ENCODE assay signal across 15 cellular contexts in genomic region chr3:136612512-136612911, GRCh38.
DNase-seq lines count a peak whose midpoint lies in the region; ATAC-seq and TF ChIP-seq lines count a peak whose summit lies in the region.
"Had no signal": no experiment of that assay in that cellular context is flagged by ENCODE, and none has a peak within 500 bp of the region (broad histone marks: within the 10 kb centered on the region; RNA-seq: fewer than 3 reads in every experiment).

No MANE protein-coding gene starts in this region.

- POLR2A ChIA-PET in HEK293T (lab: Yijun Ruan, JAX): no interaction called here

- peak; percentile 49 for DNase-seq in GM03348 (ENCODE audit: low spot score)
- DNase-seq in astrocyte of the hippocampus (ENCODE audit: low read depth, low spot score): peak; percentile 16
- DNase-seq in hepatic stellate cell (ENCODE audit: low spot score): peak; percentile 9
- DNase-seq in HEK293T (ENCODE audit: extremely low spot score): no peak
- no peak for DNase-seq in NOMO-1 (lab: John Stamatoyannopoulos, UW; ENCODE audit: unreplicated experiment in 2 of 2)
- DNase-seq: DMS 273 treated with DMSO at 0.1 percent for 48 hours, NCI-H1092, NCI-H146, NCI-H2081, NCI-H510A, NCI-H774, PC-9, SJCRH30 had no signal

- CTCF ChIA-PET in HEK293T (lab: Yijun Ruan, JAX): no interaction called here

- no peak for ATAC-seq in HG03565 (IDR thresholded peaks at IDR 0.05; ENCODE audit: unreplicated experiment)
- ATAC-seq in GM18861 (IDR thresholded peaks at IDR 0.05; ENCODE audit: unreplicated experiment): no peak

TF ChIP-seq in HEK293T, 16 proteins besides CTCF, POLR2A, EP300 and RAD21:
- TF ChIP-seq FOXM1 (IDR thresholded peaks at IDR 0.05; ENCODE audit: borderline replicate concordance): no peak
- TF ChIP-seq BHLHE40 (IDR thresholded peaks at IDR 0.05; ENCODE audit: borderline replicate concordance): no peak

Comparison
In these comparisons a context has a peak if more than half of its experiments do, and no peak if none do; other contexts are left out.
1. DNase-seq: peak in GM03348 (single experiment), astrocyte of the hippocampus (single experiment) and hepatic stellate cell (single experiment); none in HEK293T (single experiment) and NOMO-1 (0 of 2).